ENCODE assay signal across 24 cellular contexts in the genomic region with DNA sequence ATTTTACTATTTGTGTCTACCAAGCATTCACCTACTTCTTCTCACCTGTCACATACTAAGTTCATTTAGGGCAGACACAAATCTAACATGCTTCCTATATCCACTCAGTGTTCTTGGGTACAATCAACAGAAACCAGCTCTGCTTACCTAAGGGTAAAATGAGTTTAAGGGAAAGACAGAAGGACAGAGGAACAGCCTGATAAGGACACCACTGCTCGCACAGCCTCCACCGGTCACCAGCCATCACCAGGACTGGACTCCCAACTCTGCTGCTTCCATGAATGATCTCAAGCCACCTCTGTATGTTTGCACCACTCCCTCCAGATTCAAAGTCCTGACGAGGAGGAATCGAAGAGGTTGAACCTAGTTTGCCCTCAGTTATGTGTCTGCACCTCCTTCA.
DNase-seq lines count a peak whose midpoint lies in the region; ATAC-seq and TF ChIP-seq lines count a peak whose summit lies in the region.
"Had no signal": no experiment of that assay in that cellular context is flagged by ENCODE, and none has a peak within 500 bp of the region (broad histone marks: within the 10 kb centered on the region; RNA-seq: fewer than 3 reads in every experiment).

No MANE protein-coding gene starts in this region.

- ATAC-seq in T-cell (replicated peaks in 1 of 4) (no peak), HG02981 (IDR thresholded peaks at IDR 0.05; ENCODE audit: unreplicated experiment) (no peak)
- ATAC-seq: activated T-cell treated with anti-CD3 and anti-CD28 coated beads, Interleukin-2, amount 50 U/mL, for 72 hours; GM12878; stimulated activated naive CD8-positive, alpha-beta T cell treated with anti-CD3 and anti-CD28 coated beads, Interleukin-15, Interleukin-2, amounts not matched to agents 100 U/mL and 50 U/mL, for 24 hours had no signal

- H3K36me3 ChIP-seq in mesenchymal stem cell (ENCODE audit: control insufficient read depth in 1 of 2, insufficient read depth in 2 of 2, low read depth in 1 of 2, low read length in 2 of 2) (no peaks in the 10 kb centered on the region), vagina (no peaks in the 10 kb centered on the region)
- H3K36me3 ChIP-seq: Peyer's patch, SJSA1 had no signal

- H4K8ac ChIP-seq in mesenchymal stem cell (ENCODE audit: low read length): no peak overlapping the region

- peak overlapping the region; percentile 4 for H2AK5ac ChIP-seq in mesenchymal stem cell (ENCODE audit: low read length, severe bottlenecking)

- TF ChIP-seq CTCF in vagina (IDR thresholded peaks at IDR 0.05): no peak

- H2AFZ ChIP-seq in mesenchymal stem cell (ENCODE audit: low read depth, low read length): no peak overlapping the region

- peak overlapping the region in 1 of 2 experiments; percentile 55 for H3K14ac ChIP-seq in mesenchymal stem cell (ENCODE audit: low read length in 2 of 2)

- H3K4me2 ChIP-seq in mesenchymal stem cell (ENCODE audit: low read length, poor library complexity, severe bottlenecking): no peak overlapping the region

- peaks cover 13% of the 10 kb centered on the region for H3K4me1 ChIP-seq in mesenchymal stem cell (ENCODE audit: control insufficient read depth, insufficient read depth, low read depth, low read length)
- H3K4me1 ChIP-seq in vagina: peaks cover 95% of the 10 kb centered on the region

- POLR2A ChIA-PET in T-cell (lab: Charles Lee): no interaction called here

- H3K9ac ChIP-seq in mesenchymal stem cell (ENCODE audit: low read length): peak overlapping the region; percentile 21

- CTCF ChIA-PET in activated naive CD4-positive, alpha-beta T cell treated with anti-CD3 and anti-CD28 coated beads for 36 hours (lab: Charles Lee): interaction anchor here (0.9 to 1.8 kb wide), 2 partner anchors 10 to 14 kb away, joined by 4 to 7 read pairs; no protein-coding TSS in a partner anchor
- CTCF ChIA-PET in T-cell (lab: Charles Lee): interaction anchor here in 1 of 2 donors (1.1 kb wide), 1 partner anchor 127 kb away, joined by 3 read pairs; no protein-coding TSS in a partner anchor

- no peak overlapping the region for H2BK15ac ChIP-seq in mesenchymal stem cell (ENCODE audit: low read depth, poor library complexity, severe bottlenecking)

- peak overlapping the region; percentile 2 to 83 for H2BK12ac ChIP-seq in mesenchymal stem cell (ENCODE audit: low read length in 2 of 2)

- H3K18ac ChIP-seq in mesenchymal stem cell (ENCODE audit: low read depth in 1 of 2, low read length in 2 of 2): no peak overlapping the region

- H3K79me1 ChIP-seq in mesenchymal stem cell (replicated peaks; ENCODE audit: low read length, poor library complexity, severe bottlenecking): peaks cover 19% of the 10 kb centered on the region

- H3K4me1 Mint-ChIP-seq in activated naive CD4-positive, alpha-beta T cell treated with anti-CD3 and anti-CD28 coated beads for 36 hours (ENCODE audit: low read depth): peaks cover 95% of the 10 kb centered on the region
- peaks cover 96 to 97% (median 97%) of the 10 kb centered on the region in 3 donors for H3K4me1 Mint-ChIP-seq in T-cell

- TF ChIP-seq POLR2A in vagina (IDR thresholded peaks at IDR 0.05): no peak

- no peak overlapping the region for H2BK5ac ChIP-seq in mesenchymal stem cell (ENCODE audit: low read depth, low read length, poor library complexity, severe bottlenecking)

- no peak for DNase-seq in activated naive CD4-positive, alpha-beta T cell treated with anti-CD3 and anti-CD28 coated beads for 36 hours
- no peak for DNase-seq in activated naive CD4-positive, alpha-beta T cell treated with anti-CD3 and anti-CD28 coated beads, Interleukin-2, amount 50 U/mL, for 16 hours
- DNase-seq in T-cell (no peak), mesenchymal stem cell (no peak), vagina (ENCODE audit: extremely low spot score in 2 of 2) (no peak), RKO (ENCODE audit: low spot score) (no peak)
- DNase-seq in stimulated activated naive CD4-positive, alpha-beta T cell treated with Interleukin-2 at 50 U/mL for 16 hours (lab: John Stamatoyannopoulos, UW): no peak
- DNase-seq: 8988T; activated CD4-positive, alpha-beta T cell treated with anti-CD3 and anti-CD28 coated beads, Interleukin-2, amount 10 ng/mL, durations not matched to agents 24 days and 14 days; activated naive CD4-positive, alpha-beta T cell treated with anti-CD3 and anti-CD28 coated beads, Interleukin-2, amount 10 ng/mL, durations not matched to agents 7 days and 5 days; activated T-cell treated with anti-CD3 and anti-CD28 coated beads, Interleukin-2, amount 50 U/mL, for 72 hours; central memory CD4-positive, alpha-beta T cell; kidney glomerular epithelial cell; mammary epithelial cell; NCI-H1694; NCI-H2171 treated with DMSO at 0.1 percent for 48 hours; NCI-H524 treated with DMSO at 0.1 percent for 48 hours; Peyer's patch; stimulated activated CD4-positive, alpha-beta T cell treated with anti-CD3 and anti-CD28 coated beads, Interleukin-4, amount 100 ng/mL, for 1 hour; stimulated activated naive CD8-positive, alpha-beta T cell treated with anti-CD3 and anti-CD28 coated beads, Interleukin-15, Interleukin-2, amounts not matched to agents 100 U/mL and 50 U/mL, for 24 hours had no signal

- H4K91ac ChIP-seq in mesenchymal stem cell (ENCODE audit: low read length): no peak overlapping the region

- H3K27ac Mint-ChIP-seq in activated naive CD4-positive, alpha-beta T cell treated with anti-CD3 and anti-CD28 coated beads for 36 hours: peak overlapping the region; percentile 27
- peak overlapping the region; percentile 7 to 28 for H3K27ac Mint-ChIP-seq in T-cell
- H3K27ac Mint-ChIP-seq: activated CD4-positive, alpha-beta T cell treated with anti-CD3 and anti-CD28 coated beads, Interleukin-2, amount 10 ng/mL, durations not matched to agents 24 days and 14 days; activated naive CD4-positive, alpha-beta T cell treated with anti-CD3 and anti-CD28 coated beads, Interleukin-2, amount 10 ng/mL, durations not matched to agents 7 days and 5 days; activated T-cell treated with anti-CD3 and anti-CD28 coated beads, Interleukin-2, amount 50 U/mL, for 72 hours; T-helper 1 cell treated with Interleukin-12 subunit alpha and Interleukin-12 subunit beta and Interleukin-4 antibody, amounts not matched to agents 30 μg/mL and 1 μg/mL, for 36 hours had no signal

- H3K4me3 Mint-ChIP-seq in activated naive CD4-positive, alpha-beta T cell treated with anti-CD3 and anti-CD28 coated beads for 36 hours: no peak overlapping the region
- peak overlapping the region in 1 of 3 donors; percentile 53 for H3K4me3 Mint-ChIP-seq in T-cell
- H3K4me3 Mint-ChIP-seq: activated CD4-positive, alpha-beta T cell treated with anti-CD3 and anti-CD28 coated beads, Interleukin-2, amount 10 ng/mL, durations not matched to agents 24 days and 14 days; activated naive CD4-positive, alpha-beta T cell treated with anti-CD3 and anti-CD28 coated beads, Interleukin-2, amount 10 ng/mL, durations not matched to agents 7 days and 5 days; T-helper 1 cell treated with Interleukin-12 subunit alpha and Interleukin-12 subunit beta and Interleukin-4 antibody, amounts not matched to agents 30 μg/mL and 1 μg/mL, for 36 hours had no signal

- H2BK120ac ChIP-seq in mesenchymal stem cell (ENCODE audit: low read depth, low read length): no peak overlapping the region

- intact Hi-C loops in activated naive CD4-positive, alpha-beta T cell treated with anti-CD3 and anti-CD28 coated beads for 36 hours (cut with micrococcal nuclease): loop anchor here (2.0 kb wide), 1 partner anchor 15 kb away; no protein-coding TSS in a partner anchor
- intact Hi-C loops in vagina (cut with DNase I): no loop called here

- no peaks in the 10 kb centered on the region for H3K36me3 Mint-ChIP-seq in activated naive CD4-positive, alpha-beta T cell treated with anti-CD3 and anti-CD28 coated beads for 36 hours (ENCODE audit: low read depth)
- H3K36me3 Mint-ChIP-seq in T-cell: no peaks in the 10 kb centered on the region

- 97% methylated on average over 4 of the region's 4 CpGs for WGBS in mesenchymal stem cell

- no peaks in the 10 kb centered on the region for H3K9me3 Mint-ChIP-seq in activated naive CD4-positive, alpha-beta T cell treated with anti-CD3 and anti-CD28 coated beads for 36 hours
- H3K9me3 Mint-ChIP-seq in T-cell: no peaks in the 10 kb centered on the region
- H3K9me3 Mint-ChIP-seq: activated CD4-positive, alpha-beta T cell treated with anti-CD3 and anti-CD28 coated beads, Interleukin-2, amount 10 ng/mL, durations not matched to agents 24 days and 14 days; activated naive CD4-positive, alpha-beta T cell treated with anti-CD3 and anti-CD28 coated beads, Interleukin-2, amount 10 ng/mL, durations not matched to agents 7 days and 5 days; T-helper 1 cell treated with Interleukin-12 subunit alpha and Interleukin-12 subunit beta and Interleukin-4 antibody, amounts not matched to agents 30 μg/mL and 1 μg/mL, for 36 hours had no signal

- H3K27me3 ChIP-seq in mesenchymal stem cell (ENCODE audit: control insufficient read depth in 1 of 2, insufficient read depth in 1 of 2, low read length in 2 of 2) (no peaks in the 10 kb centered on the region), vagina (no peaks in the 10 kb centered on the region)
- H3K27me3 ChIP-seq: Peyer's patch, SJSA1 had no signal

- H3K23ac ChIP-seq in mesenchymal stem cell (ENCODE audit: low read length in 2 of 2): no peak overlapping the region

- H3K27ac ChIP-seq in mesenchymal stem cell (ENCODE audit: low read length, poor library complexity, severe bottlenecking) (no peak overlapping the region), vagina (peak overlapping the region; percentile 71)
- H3K27ac ChIP-seq: Peyer's patch, SJSA1 had no signal

- H3K27me3 Mint-ChIP-seq in activated naive CD4-positive, alpha-beta T cell treated with anti-CD3 and anti-CD28 coated beads for 36 hours (ENCODE audit: low read depth): no peaks in the 10 kb centered on the region
- no peaks in the 10 kb centered on the region for H3K27me3 Mint-ChIP-seq in T-cell
- H3K27me3 Mint-ChIP-seq: activated CD4-positive, alpha-beta T cell treated with anti-CD3 and anti-CD28 coated beads, Interleukin-2, amount 10 ng/mL, durations not matched to agents 24 days and 14 days; activated naive CD4-positive, alpha-beta T cell treated with anti-CD3 and anti-CD28 coated beads, Interleukin-2, amount 10 ng/mL, durations not matched to agents 7 days and 5 days had no signal

- H3K4ac ChIP-seq in mesenchymal stem cell (ENCODE audit: low read depth in 1 of 2, low read length in 2 of 2): no peak overlapping the region

- H3K9me3 ChIP-seq in mesenchymal stem cell (ENCODE audit: control insufficient read depth, low read length): no peaks in the 10 kb centered on the region
- no peaks in the 10 kb centered on the region for H3K9me3 ChIP-seq in vagina
- H3K9me3 ChIP-seq: Peyer's patch, SJSA1 had no signal

- H3K4me3 ChIP-seq in mesenchymal stem cell (ENCODE audit: insufficient read depth in 1 of 2, low read depth in 1 of 2, low read length in 2 of 2): no peak overlapping the region
- H3K4me3 ChIP-seq in vagina: no peak overlapping the region
- H3K4me3 ChIP-seq: GM12878, Peyer's patch, SJSA1 had no signal
